In genomic region chr6:35688605-35689322, GRCh38 we compare ENCODE assay signal across 1 cellular context.
TF ChIP-seq lines count a peak whose summit lies in the region.

FKBP5 (minus strand) TSS chr6:35688915; CDS start chr6:35642824, 46,091 bp downstream.

TF ChIP-seq in K562, 482 proteins besides CTCF, POLR2A, EP300 and RAD21 (continued from another document and continues in another):
- TF ChIP-seq ZBTB40 (IDR thresholded peaks at IDR 0.05): no peak
- TF ChIP-seq ZBTB40 (CRISPR knock-in tag; IDR thresholded peaks at IDR 0.05): no peak
- no peak for TF ChIP-seq THRAP3 (IDR thresholded peaks at IDR 0.05; ENCODE audit: borderline replicate concordance)
- TF ChIP-seq E2F4 (CRISPR knock-in tag; IDR thresholded peaks at IDR 0.05; ENCODE audit: low read depth): peak; percentile 82
- no peak for TF ChIP-seq ZNF551 (CRISPR knock-in tag; IDR thresholded peaks at IDR 0.05)
- TF ChIP-seq RBM34 (IDR thresholded peaks at IDR 0.05; ENCODE audit: borderline replicate concordance, insufficient read depth, low read length): no peak
- no peak for TF ChIP-seq CHD4 (IDR thresholded peaks at IDR 0.05; ENCODE audit: insufficient read depth, insufficient replicate concordance, low read depth, low read length, poor library complexity, severe bottlenecking)
- no peak for TF ChIP-seq NR3C1 (CRISPR knock-in tag; IDR thresholded peaks at IDR 0.05)
- TF ChIP-seq NCOR1 (IDR thresholded peaks at IDR 0.05): no peak
- TF ChIP-seq FOSL1 (tag; conservative IDR thresholded peaks at IDR 0.05): no peak; the same call in 1 of the 2 replicates
- TF ChIP-seq ZNF239 (CRISPR knock-in tag; IDR thresholded peaks at IDR 0.05): no peak
- peak; percentile 93 for TF ChIP-seq PBX2 (CRISPR knock-in tag; IDR thresholded peaks at IDR 0.05; ENCODE audit: low read depth)
- peak; percentile 92 for TF ChIP-seq PBX2 (tag; conservative IDR thresholded peaks at IDR 0.05; ENCODE audit: low read depth)
- no peak for TF ChIP-seq BMI1 (IDR thresholded peaks at IDR 0.05; ENCODE audit: low read length)
- TF ChIP-seq ASH1L (IDR thresholded peaks at IDR 0.05; ENCODE audit: borderline replicate concordance, low read depth, partially characterized antibody): peak; percentile 31
- no peak for TF ChIP-seq ZNF140 (CRISPR knock-in tag; IDR thresholded peaks at IDR 0.05)
- TF ChIP-seq ID3 (CRISPR knock-in tag; IDR thresholded peaks at IDR 0.05): no peak
- peak; percentile 34; the same call in 1 of the 2 replicates for TF ChIP-seq ID3 (tag; IDR thresholded peaks at IDR 0.05)
- no peak for TF ChIP-seq ZBTB26 (CRISPR knock-in tag; IDR thresholded peaks at IDR 0.05)
- no peak for TF ChIP-seq CTCFL (IDR thresholded peaks at IDR 0.05; ENCODE audit: borderline replicate concordance, insufficient read depth, low read depth, low read length, poor library complexity, severe bottlenecking)
- peak; percentile 86 for TF ChIP-seq SP1 (CRISPR knock-in tag; IDR thresholded peaks at IDR 0.05)
- TF ChIP-seq TFAP4 (CRISPR knock-in tag; IDR thresholded peaks at IDR 0.05; ENCODE audit: borderline replicate concordance): 0 out of 2 replicates have a peak, but pooled peaks have one; percentile 84
- no peak for TF ChIP-seq ZSCAN32 (CRISPR knock-in tag; IDR thresholded peaks at IDR 0.05)
- peak; percentile 51; the same call in 1 of the 2 replicates for TF ChIP-seq IRF9 (tag; IDR thresholded peaks at IDR 0.05)
- TF ChIP-seq CEBPZ (IDR thresholded peaks at IDR 0.05; ENCODE audit: borderline replicate concordance, low read depth, low read length): no peak
- TF ChIP-seq FOXJ3 (CRISPR knock-in tag; IDR thresholded peaks at IDR 0.05): no peak
- no peak for TF ChIP-seq NR1H2 (CRISPR knock-in tag; IDR thresholded peaks at IDR 0.05)
- no peak for TF ChIP-seq RNF219 (CRISPR knock-in tag; IDR thresholded peaks at IDR 0.05)
- TF ChIP-seq ZC3H11A (IDR thresholded peaks at IDR 0.05; ENCODE audit: low read depth, low read length): no peak
- TF ChIP-seq GABPB1 (CRISPR knock-in tag; IDR thresholded peaks at IDR 0.05): 0 out of 2 replicates have a peak, but pooled peaks have one; percentile 50
- no peak for TF ChIP-seq ZNF232 (CRISPR knock-in tag; IDR thresholded peaks at IDR 0.05)
